7 cellular contexts compared by ENCODE assay signal in the genomic region with DNA sequence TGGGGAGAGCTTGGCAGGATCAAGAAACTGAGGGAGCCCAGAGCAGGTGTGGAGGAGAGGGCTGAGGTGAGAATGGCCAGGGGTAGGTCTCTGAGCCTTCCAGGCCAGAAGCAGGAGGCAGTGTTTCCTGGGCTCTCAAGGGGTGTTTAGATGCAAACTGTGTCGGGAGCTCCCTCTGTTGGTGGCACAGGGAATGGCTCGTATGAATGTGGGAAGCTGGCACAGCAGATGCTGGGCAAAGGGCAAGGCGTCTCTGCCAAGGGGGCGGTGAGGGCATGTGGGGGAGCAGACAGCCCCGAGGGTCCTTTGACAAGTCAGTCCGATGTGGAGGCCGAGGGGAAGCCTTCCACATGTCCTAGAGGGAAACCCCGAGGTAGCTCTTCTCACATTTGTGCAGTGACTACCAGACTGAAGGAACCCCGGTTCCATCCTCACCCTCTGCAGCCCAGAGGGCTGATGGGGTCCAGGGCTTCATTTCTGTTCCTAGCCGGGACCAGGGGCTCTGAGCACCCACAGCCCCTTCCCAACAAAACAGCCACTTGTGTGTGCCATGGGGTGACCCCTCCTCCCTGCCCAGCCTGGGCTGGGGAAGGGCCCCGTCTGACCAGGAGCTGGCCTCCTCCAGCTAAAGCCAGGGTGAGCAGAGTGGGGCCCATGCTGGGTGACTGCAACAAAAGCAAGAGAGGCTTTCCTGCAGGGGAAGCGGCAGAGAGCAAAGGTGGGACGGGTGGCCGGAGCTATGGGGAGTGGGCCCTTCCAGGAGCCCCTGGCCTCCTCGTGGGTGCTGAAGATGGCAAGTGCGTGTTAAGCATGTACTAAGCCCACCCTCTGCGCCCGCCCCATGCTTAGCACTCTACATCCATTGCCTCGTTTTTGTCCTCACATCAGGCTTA.
DNase-seq lines count a peak whose midpoint lies in the region; ATAC-seq and TF ChIP-seq lines count a peak whose summit lies in the region.

No MANE protein-coding gene starts in this region.

- in situ Hi-C loops in SK-MEL-5 (cut with HindIII; ENCODE audit: low pct_unique_long_range_greater_than_20kb, low sequenced_read_pairs) (no loop called here), transverse colon (cut with MboI; ENCODE audit: low pct_ligation_motif_present in 1 of 4, low pct_unique_long_range_greater_than_20kb in 1 of 4, low sequenced_read_pairs in 3 of 4) (no loop called here)

- ATAC-seq in gastroesophageal sphincter, result no peak

- TF ChIP-seq POLR2A in gastroesophageal sphincter (IDR thresholded peaks at IDR 0.05) (no peak), ovary (IDR thresholded peaks at IDR 0.05) (no peak), transverse colon (IDR thresholded peaks at IDR 0.05) (no peak)

- peak; percentile 98 for TF ChIP-seq CTCF in GM12873 (IDR thresholded peaks at IDR 0.05; ENCODE audit: insufficient read depth, low read depth, low read length, missing control alignments)
- peak in 3 of 4 experiments; percentile 92 to 93 (median 93) for TF ChIP-seq CTCF in gastroesophageal sphincter (IDR thresholded peaks at IDR 0.05)
- TF ChIP-seq CTCF in ovary (IDR thresholded peaks at IDR 0.05), result peak; percentile 72 to 89 (median 85)
- TF ChIP-seq CTCF in transverse colon (IDR thresholded peaks at IDR 0.05), result peak; percentile 89 to 95 (median 94)

- 0 to 20% methylated on average over 4 to 8 of the region's 19 CpGs for WGBS in gastroesophageal sphincter (ENCODE audit: low coverage in 1 of 2), 2 donors
- 49 to 51% (median 50%) methylated on average over 19 of the region's 19 CpGs for WGBS in ovary, 3 donors
- 54% methylated on average over 18 of the region's 19 CpGs; no CpG with 5 or more reads in 1 of the 2 donors for WGBS in transverse colon (ENCODE audit: low coverage in 1 of 2), 2 donors

- H3K4me2 ChIP-seq in Karpas-422 (ENCODE audit: low read depth, low read length, poor library complexity, severe bottlenecking), result no peak overlapping the region

- H3K4me3 ChIP-seq in Karpas-422 (ENCODE audit: low read length) (no peak overlapping the region), gastroesophageal sphincter (no peak overlapping the region), ovary (no peak overlapping the region), transverse colon (no peak overlapping the region)

- H4K20me1 ChIP-seq in Karpas-422 (ENCODE audit: insufficient read depth, low read depth, low read length), result no peaks in the 10 kb centered on the region

- H2AFZ ChIP-seq in Karpas-422 (ENCODE audit: low read length), result no peak overlapping the region

- DNase-seq in Karpas-422 (peak; percentile 91), SK-MEL-5 (ENCODE audit: low read depth, low spot score) (peak; percentile 84), ovary (peak; percentile 66 to 85 (median 80)), transverse colon (peak; percentile 84)
- DNase-seq in activated effector memory CD4-positive, alpha-beta T cell treated with anti-CD3 and anti-CD28 coated beads, Interleukin-2, amount 50 U/mL, for 16 hours, result peak; percentile 88

- H3K27me3 ChIP-seq in Karpas-422 (ENCODE audit: low read length) (no peaks in the 10 kb centered on the region), gastroesophageal sphincter (no peaks in the 10 kb centered on the region), ovary (no peaks in the 10 kb centered on the region), transverse colon (no peaks in the 10 kb centered on the region)

- H3K4me1 ChIP-seq in Karpas-422 (ENCODE audit: low read length), result no peaks in the 10 kb centered on the region
- peaks cover 0 to 28% (median 13%) of the 10 kb centered on the region in 3 donors for H3K4me1 ChIP-seq in gastroesophageal sphincter
- H3K4me1 ChIP-seq in ovary (ENCODE audit: insufficient read depth), result peaks cover 10% of the 10 kb centered on the region
- H3K4me1 ChIP-seq in transverse colon, result peaks cover 6 to 14% (median 8%) of the 10 kb centered on the region in 4 donors

- intact Hi-C loops in ovary (cut with DNase I), result loop anchor here in 2 of 4 donors (2.0 to 5.0 kb wide), 2 partner anchors 383 to 384 kb away; partner anchors contain the start of gene SH3RF3 (in 1 of the 2)
- intact Hi-C loops in transverse colon (cut with DNase I; ENCODE audit: low total_unique reads), result loop anchor here (2.0 kb wide), 1 partner anchor 384 kb away; no protein-coding TSS in a partner anchor

- no peaks in the 10 kb centered on the region for H3K79me2 ChIP-seq in Karpas-422 (ENCODE audit: low read length)

- no peak for TF ChIP-seq EP300 in gastroesophageal sphincter (IDR thresholded peaks at IDR 0.05)
- TF ChIP-seq EP300 in ovary (IDR thresholded peaks at IDR 0.05), result no peak
- TF ChIP-seq EP300 in transverse colon (IDR thresholded peaks at IDR 0.05; ENCODE audit: low read depth), result no peak

- no peak overlapping the region for H3K9ac ChIP-seq in Karpas-422 (ENCODE audit: low read length)

- H3K9me3 ChIP-seq in Karpas-422 (ENCODE audit: low read length), result no peaks in the 10 kb centered on the region
- H3K9me3 ChIP-seq in gastroesophageal sphincter, result peaks cover 0 to 8% (median 0%) of the 10 kb centered on the region in 3 donors
- no peaks in the 10 kb centered on the region for H3K9me3 ChIP-seq in ovary
- H3K9me3 ChIP-seq in transverse colon, result no peaks in the 10 kb centered on the region

- H3K27ac ChIP-seq in Karpas-422 (ENCODE audit: low read length), result no peak overlapping the region
- no peak overlapping the region for H3K27ac ChIP-seq in gastroesophageal sphincter
- no peak overlapping the region for H3K27ac ChIP-seq in ovary
- H3K27ac ChIP-seq in transverse colon, result no peak overlapping the region

- H3K9me2 ChIP-seq in Karpas-422 (replicated peaks; ENCODE audit: insufficient read depth, low read length), result no peaks in the 10 kb centered on the region

- H3K36me3 ChIP-seq in Karpas-422 (ENCODE audit: insufficient read depth, low read length), result no peaks in the 10 kb centered on the region
- H3K36me3 ChIP-seq in gastroesophageal sphincter, result no peaks in the 10 kb centered on the region
- no peaks in the 10 kb centered on the region for H3K36me3 ChIP-seq in ovary
- no peaks in the 10 kb centered on the region for H3K36me3 ChIP-seq in transverse colon
